1 cellular context compared by ENCODE assay signal in genomic region chr9:97985058-97985861, GRCh38.
TF ChIP-seq lines count a peak whose summit lies in the region.

No MANE protein-coding gene starts in this region.

TF ChIP-seq in HepG2, 621 proteins besides CTCF, POLR2A, EP300 and RAD21 (continued from another document and continues in another):
- TF ChIP-seq HNF1A (IDR thresholded peaks at IDR 0.05; ENCODE audit: low read depth) (no peak), HNF1A (CRISPR knock-in tag; IDR thresholded peaks at IDR 0.05; ENCODE audit: borderline replicate concordance) (no peak), ZFP91 (CRISPR knock-in tag; IDR thresholded peaks at IDR 0.05; ENCODE audit: borderline replicate concordance) (no peak), THYN1 (CRISPR knock-in tag; IDR thresholded peaks at IDR 0.05; ENCODE audit: borderline replicate concordance, low read depth) (no peak), SYNCRIP (IDR thresholded peaks at IDR 0.05; ENCODE audit: insufficient read depth, low read depth, low read length) (no peak), AHR (CRISPR knock-in tag; IDR thresholded peaks at IDR 0.05) (no peak), ZNF333 (CRISPR knock-in tag; IDR thresholded peaks at IDR 0.05; ENCODE audit: borderline replicate concordance) (no peak), ZNF687 (CRISPR knock-in tag; IDR thresholded peaks at IDR 0.05) (peak; percentile 96), RFXAP (CRISPR knock-in tag; IDR thresholded peaks at IDR 0.05; ENCODE audit: borderline replicate concordance) (no peak), STAT5B (CRISPR knock-in tag; IDR thresholded peaks at IDR 0.05) (no peak), KDM1A (CRISPR knock-in tag; IDR thresholded peaks at IDR 0.05) (no peak), ZBTB2 (CRISPR knock-in tag; IDR thresholded peaks at IDR 0.05; ENCODE audit: low read depth) (0 out of 2 replicates have a peak, but pooled peaks have one; percentile 14), ZNF570 (CRISPR knock-in tag; IDR thresholded peaks at IDR 0.05; ENCODE audit: borderline replicate concordance) (no peak), ZUFSP (CRISPR knock-in tag; IDR thresholded peaks at IDR 0.05; ENCODE audit: borderline replicate concordance) (no peak), SPEN (CRISPR knock-in tag; IDR thresholded peaks at IDR 0.05; ENCODE audit: low read depth) (peak; percentile 6; the same call in 1 of the 2 replicates), ZNF781 (CRISPR knock-in tag; IDR thresholded peaks at IDR 0.05; ENCODE audit: borderline replicate concordance, not compliant biosample characterization) (peak; percentile 58), KDM5A (IDR thresholded peaks at IDR 0.05; ENCODE audit: borderline replicate concordance, low read length) (no peak), DRAP1 (CRISPR knock-in tag; IDR thresholded peaks at IDR 0.05) (no peak), ARID3A (IDR thresholded peaks at IDR 0.05; ENCODE audit: low read depth, low read length) (no peak), SMC3 (IDR thresholded peaks at IDR 0.05; ENCODE audit: low read length) (no peak), TBX3 (IDR thresholded peaks at IDR 0.05; ENCODE audit: borderline replicate concordance) (no peak), ZNF552 (CRISPR knock-in tag; IDR thresholded peaks at IDR 0.05; ENCODE audit: borderline replicate concordance) (no peak), ZFP36L2 (CRISPR knock-in tag; IDR thresholded peaks at IDR 0.05) (no peak), ZNF496 (CRISPR knock-in tag; IDR thresholded peaks at IDR 0.05; ENCODE audit: insufficient replicate concordance) (no peak), ZNF879 (CRISPR knock-in tag; IDR thresholded peaks at IDR 0.05) (no peak), SKIL (CRISPR knock-in tag; IDR thresholded peaks at IDR 0.05; ENCODE audit: borderline replicate concordance) (no peak), RELA (CRISPR knock-in tag; IDR thresholded peaks at IDR 0.05) (no peak), MTA3 (CRISPR knock-in tag; IDR thresholded peaks at IDR 0.05) (no peak), CSRNP1 (CRISPR knock-in tag; IDR thresholded peaks at IDR 0.05) (no peak), REL (CRISPR knock-in tag; conservative IDR thresholded peaks at IDR 0.05) (no peak), SP4 (CRISPR knock-in tag; IDR thresholded peaks at IDR 0.05) (no peak; the same call in 1 of the 2 replicates), FOSL1 (CRISPR knock-in tag; IDR thresholded peaks at IDR 0.05; ENCODE audit: borderline replicate concordance) (0 out of 2 replicates have a peak, but pooled peaks have one; percentile 26), ZNF230 (CRISPR knock-in tag; IDR thresholded peaks at IDR 0.05) (peak; percentile 67; the same call in 1 of the 2 replicates), NR2C2 (CRISPR knock-in tag; IDR thresholded peaks at IDR 0.05; ENCODE audit: borderline replicate concordance) (0 out of 2 replicates have a peak, but pooled peaks have one; percentile 6), MIER3 (CRISPR knock-in tag; IDR thresholded peaks at IDR 0.05; ENCODE audit: borderline replicate concordance) (0 out of 2 replicates have a peak, but pooled peaks have one; percentile 27), KLF16 (CRISPR knock-in tag; IDR thresholded peaks at IDR 0.05) (no peak), ZNF441 (CRISPR knock-in tag; IDR thresholded peaks at IDR 0.05; ENCODE audit: borderline replicate concordance) (peak; percentile 31; the same call in 1 of the 2 replicates), MAX (IDR thresholded peaks at IDR 0.05) (peak; percentile 78; the same call in 1 of the 2 replicates), KLF6 (CRISPR knock-in tag; IDR thresholded peaks at IDR 0.05) (no peak), ZSCAN31 (CRISPR knock-in tag; IDR thresholded peaks at IDR 0.05; ENCODE audit: low read depth) (no peak)
